Comparison of ENCODE assay signal across 8 cellular contexts in the genomic region with DNA sequence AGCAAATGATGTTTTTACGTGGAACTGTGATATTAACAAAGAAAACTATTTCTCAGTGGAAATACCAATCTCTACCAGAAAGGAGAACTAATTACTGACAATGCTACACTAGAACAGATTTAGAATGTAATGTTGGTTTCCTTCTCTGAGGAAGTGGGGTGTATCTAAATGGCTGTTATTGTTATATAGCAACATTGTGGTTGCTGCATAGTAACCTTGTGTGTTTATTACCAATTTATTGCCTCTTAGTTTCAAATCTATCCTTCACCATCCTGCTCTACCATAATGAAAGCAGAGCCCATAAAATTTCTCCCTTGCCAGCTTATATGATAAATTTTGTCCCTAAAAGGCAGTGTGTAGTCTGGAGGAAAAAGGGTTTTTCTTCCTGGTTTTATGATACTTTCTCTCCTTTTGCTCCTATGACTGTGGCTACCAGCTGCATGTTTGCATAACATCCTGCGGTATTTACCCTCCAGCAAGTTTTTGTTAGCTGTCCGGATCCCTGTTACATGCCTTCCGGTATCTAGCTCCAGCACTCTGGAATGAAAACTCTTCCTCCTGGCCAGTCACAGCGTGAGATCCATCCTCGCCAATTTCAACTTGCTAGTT. TPM values are rescaled to one million over a fixed set of nuclear protein-coding genes. Genes with fewer than 3 reads are reported as not detected.
DNase-seq lines count a peak whose midpoint lies in the region; ATAC-seq and TF ChIP-seq lines count a peak whose summit lies in the region.

No MANE protein-coding gene starts in this region.

- H3K9me3 ChIP-seq in thoracic aorta = no peaks in the 10 kb centered on the region

- H3K27me3 Mint-ChIP-seq in IgD-negative memory B cell = peaks cover 8% of the 10 kb centered on the region
- peaks cover 17% of the 10 kb centered on the region for H3K27me3 Mint-ChIP-seq in activated B cell treated with CpG ODN at 0.5 μM for 24 hours

- H3K36me3 Mint-ChIP-seq in IgD-negative memory B cell (peaks cover 2% of the 10 kb centered on the region), activated B cell treated with CpG ODN at 0.5 μM for 24 hours (ENCODE audit: low read depth) (no peaks in the 10 kb centered on the region)

- no peak for TF ChIP-seq CTCF in activated B cell treated with CpG ODN at 0.5 μM for 24 hours (IDR thresholded peaks at IDR 0.05)
- TF ChIP-seq CTCF in thoracic aorta (IDR thresholded peaks at IDR 0.05) = no peak

- peaks cover 9 to 28% (median 11%) of the 10 kb centered on the region in 3 donors for H3K4me1 Mint-ChIP-seq in IgD-negative memory B cell
- H3K4me1 Mint-ChIP-seq in activated B cell treated with CpG ODN at 0.5 μM for 24 hours = peaks cover 31% of the 10 kb centered on the region

- H3K27me3 ChIP-seq in thoracic aorta (replicated peaks; ENCODE audit: insufficient read depth) = no peaks in the 10 kb centered on the region

- CTCF ChIA-PET in activated B cell treated with CpG ODN at 0.5 μM for 24 hours (lab: Charles Lee) = no interaction called here

- peak overlapping the region in 3 of 4 donors; percentile 2 to 64 (median 59) for H3K4me3 Mint-ChIP-seq in IgD-negative memory B cell
- peak overlapping the region; percentile 0 for H3K4me3 Mint-ChIP-seq in activated B cell treated with CpG ODN at 0.5 μM for 24 hours

- peak overlapping the region in 1 of 2 donors; percentile 6 for H3K27ac ChIP-seq in thoracic aorta

- POLR2A ChIA-PET in activated B cell treated with CpG ODN at 0.5 μM for 24 hours (lab: Charles Lee) = no interaction called here

- peak overlapping the region; percentile 46 for H3K4me3 ChIP-seq in thoracic aorta

- DNase-seq in ELR (ENCODE audit: low read depth) = peak; percentile 91
- DNase-seq in activated B cell treated with CpG ODN at 0.5 μM for 24 hours = no peak
- peak; percentile 92 for DNase-seq in islet precursor cell
- no peak for DNase-seq in thoracic aorta (ENCODE audit: low spot score)
- no peak for DNase-seq in D341Med (ENCODE audit: low spot score)
- no peak for DNase-seq in DMS 273 treated with DMSO at 0.1 percent for 48 hours (lab: John Stamatoyannopoulos, UW)

- no peaks in the 10 kb centered on the region for H3K36me3 ChIP-seq in thoracic aorta

- H3K9me3 Mint-ChIP-seq in IgD-negative memory B cell (peaks cover 0 to 2% (median 0%) of the 10 kb centered on the region in 3 donors), activated B cell treated with CpG ODN at 0.5 μM for 24 hours (no peaks in the 10 kb centered on the region)

- ATAC-seq in GM21723 (IDR thresholded peaks at IDR 0.05; ENCODE audit: unreplicated experiment) = peak; percentile 88
- peak; percentile 82 for ATAC-seq in activated B cell treated with CpG ODN at 0.5 μM for 24 hours (ENCODE audit: low read depth)
- ATAC-seq in thoracic aorta (ENCODE audit: insufficient number of reproducible peaks, low FRiP score, low read depth) = peak; percentile 39

- H3K27ac Mint-ChIP-seq in IgD-negative memory B cell (peak overlapping the region; percentile 69 to 81 (median 80)), activated B cell treated with CpG ODN at 0.5 μM for 24 hours (peak overlapping the region; percentile 74)

- intact Hi-C loops in activated B cell treated with CpG ODN at 0.5 μM for 24 hours (cut with micrococcal nuclease) = loop anchor here (1.0 kb wide), 1 partner anchor 30 kb away; no protein-coding TSS in a partner anchor

- H3K4me1 ChIP-seq in thoracic aorta (ENCODE audit: control insufficient read depth in 1 of 2, low read depth in 2 of 2) = peaks cover 3 to 8% of the 10 kb centered on the region in 2 donors

RNA-seq across cellular contexts. Expression of gene KLRK1, which starts 5.7 kb away (rescaled TPM):
- 15.8 TPM for polyA plus RNA-seq in IgD-negative memory B cell
- total RNA-seq in activated B cell treated with CpG ODN at 0.5 μM for 24 hours (0.56 and 0.98 TPM in 2 replicates), thoracic aorta (1 to 10 TPM; 1.2 to 4.5 TPM)

RNA-seq across cellular contexts. Expression of gene KLRC4, which starts 14.1 kb away (rescaled TPM):
- not detected for polyA plus RNA-seq in IgD-negative memory B cell
- total RNA-seq in activated B cell treated with CpG ODN at 0.5 μM for 24 hours = not detected in 2 replicates
- 1 to 10 TPM in 1 of 2 donors, under 1 TPM in 1; 0.54 to 4.2 TPM for total RNA-seq in thoracic aorta

RNA-seq across cellular contexts. Expression of gene KLRC3, which starts 24.9 kb away (rescaled TPM):
- polyA plus RNA-seq in IgD-negative memory B cell = not detected
- total RNA-seq in activated B cell treated with CpG ODN at 0.5 μM for 24 hours (not detected in 2 replicates), thoracic aorta (under 1 TPM in 1 of 2 donors, not detected in 1; 0.68 TPM)

RNA-seq across cellular contexts. Expression of gene KLRC2, which starts 40.3 kb away (rescaled TPM):
- not detected for polyA plus RNA-seq in IgD-negative memory B cell
- total RNA-seq in activated B cell treated with CpG ODN at 0.5 μM for 24 hours = not detected in 2 replicates
- not detected for total RNA-seq in thoracic aorta

RNA-seq across cellular contexts. Expression of gene KLRC1, which starts 57.7 kb away (rescaled TPM):
- 4.5 TPM for polyA plus RNA-seq in IgD-negative memory B cell
- total RNA-seq in activated B cell treated with CpG ODN at 0.5 μM for 24 hours (not detected in 2 replicates), thoracic aorta (under 1 TPM in 1 of 2 donors, not detected in 1; 0.54 TPM)

Comparison
In these comparisons a context has a peak if more than half of its experiments do, and no peak if none do; other contexts are left out.
1. DNase-seq: peak in ELR (single experiment) and islet precursor cell (single experiment); none in activated B cell treated with CpG ODN at 0.5 μM for 24 hours (single experiment), thoracic aorta (single experiment), D341Med (single experiment) and DMS 273 treated with DMSO at 0.1 percent for 48 hours (single experiment).
2. Peak in every context shown above with its lines, with median percentiles within 50 percentile points of each other: ATAC-seq.